ENCODE assay signal across 22 cellular contexts in genomic region chr5:115227281-115227680, GRCh38.
"Had no signal": no experiment of that assay in that cellular context is flagged by ENCODE, and none has a peak within 500 bp of the region (broad histone marks: within the 10 kb centered on the region; RNA-seq: fewer than 3 reads in every experiment).

No MANE protein-coding gene starts in this region.

- H3K27me3 ChIP-seq: colonic mucosa, esophagus muscularis mucosa, foreskin keratinocyte, gastroesophageal sphincter, heart left ventricle, hepatocyte, left lung had no signal

- H3K27me3 Mint-ChIP-seq: dendritic cell treated with granulocyte-macrophage colony-stimulating factor and Interleukin-4, amounts not matched to agents 40 ng/mL and 50 ng/mL, for 4 days; memory B cell had no signal

- H3K9me3 Mint-ChIP-seq: dendritic cell treated with granulocyte-macrophage colony-stimulating factor and Interleukin-4, amounts not matched to agents 40 ng/mL and 50 ng/mL, for 4 days; immature natural killer cell; memory B cell had no signal

- H3K27ac Mint-ChIP-seq: dendritic cell treated with granulocyte-macrophage colony-stimulating factor and Interleukin-4, amounts not matched to agents 40 ng/mL and 50 ng/mL, for 4 days; immature natural killer cell; memory B cell had no signal

- H3K4me3 ChIP-seq: colonic mucosa, esophagus muscularis mucosa, gastroesophageal sphincter, heart left ventricle, hepatocyte, left lung, lower lobe of right lung had no signal

- ATAC-seq: foreskin keratinocyte, gastroesophageal sphincter, heart left ventricle, left lung, left ventricle myocardium superior, lower lobe of right lung had no signal

- H3K36me3 ChIP-seq: colonic mucosa had no signal

- DNase-seq: colonic mucosa; cortex of kidney; effector CD8-positive, alpha-beta T cell; foreskin keratinocyte; heart left ventricle; hypothalamus; immature natural killer cell; islet precursor cell; kidney; kidney glomerular epithelial cell; left lung; left ventricle myocardium superior; lower lobe of right lung; mesendoderm; midbrain had no signal

- FAIRE-seq: endothelial cell of umbilical vein, frontal cortex, kidney had no signal

- H3K4me3 Mint-ChIP-seq: dendritic cell treated with granulocyte-macrophage colony-stimulating factor and Interleukin-4, amounts not matched to agents 40 ng/mL and 50 ng/mL, for 4 days; immature natural killer cell; memory B cell had no signal
